8 cellular contexts compared by ENCODE assay signal in genomic region chr1:31723828-31724359, GRCh38. TPM values are rescaled to one million over a fixed set of nuclear protein-coding genes. Genes with fewer than 3 reads are reported as not detected.
DNase-seq lines count a peak whose midpoint lies in the region; ATAC-seq and TF ChIP-seq lines count a peak whose summit lies in the region.

No MANE protein-coding gene starts in this region.

- ATAC-seq in HG02763 (IDR thresholded peaks at IDR 0.05; ENCODE audit: unreplicated experiment) = no peak
- ATAC-seq in HG03457 (IDR thresholded peaks at IDR 0.05; ENCODE audit: unreplicated experiment) = no peak

- no peaks in the 10 kb centered on the region for H3K36me3 Mint-ChIP-seq in activated CD4-positive, alpha-beta memory T cell treated with anti-CD3 and anti-CD28 coated beads, Interleukin-2, amount 10 ng/mL, durations not matched to agents 7 days and 5 days (ENCODE audit: low read depth)

- no peak for TF ChIP-seq EP300 in Ishikawa (IDR thresholded peaks at IDR 0.05; ENCODE audit: borderline replicate concordance)

- CTCF ChIA-PET in activated CD4-positive, alpha-beta memory T cell treated with anti-CD3 and anti-CD28 coated beads, Interleukin-2, amount 10 ng/mL, durations not matched to agents 7 days and 5 days (lab: Charles Lee) = no interaction called here

- DNase-seq in CD1c-positive myeloid dendritic cell (ENCODE audit: extremely low spot score) (peak; percentile 68), fibroblast of pulmonary artery (ENCODE audit: low read depth) (peak; percentile 79), prostate gland (ENCODE audit: low spot score) (peak; percentile 46), NCI-H128 (lab: John Stamatoyannopoulos, UW; ENCODE audit: unreplicated experiment) (no peak)
- DNase-seq in activated CD4-positive, alpha-beta memory T cell treated with anti-CD3 and anti-CD28 coated beads, Interleukin-2, amount 10 ng/mL, durations not matched to agents 7 days and 5 days = peak; percentile 67

- H3K27ac ChIP-seq in prostate gland = no peak overlapping the region

- 48% methylated on average over 5 of the region's 5 CpGs for WGBS in prostate gland

- no peak for TF ChIP-seq POLR2A in prostate gland (IDR thresholded peaks at IDR 0.05)

- H3K4me1 ChIP-seq in prostate gland (replicated peaks) = no peaks in the 10 kb centered on the region

- no peaks in the 10 kb centered on the region for H3K36me3 ChIP-seq in prostate gland

- no peaks in the 10 kb centered on the region for H3K9me3 Mint-ChIP-seq in activated CD4-positive, alpha-beta memory T cell treated with anti-CD3 and anti-CD28 coated beads, Interleukin-2, amount 10 ng/mL, durations not matched to agents 7 days and 5 days

- H3K4me1 Mint-ChIP-seq in activated CD4-positive, alpha-beta memory T cell treated with anti-CD3 and anti-CD28 coated beads, Interleukin-2, amount 10 ng/mL, durations not matched to agents 7 days and 5 days = no peaks in the 10 kb centered on the region

- intact Hi-C loops in prostate gland (cut with DNase I) = no loop called here

- no peaks in the 10 kb centered on the region for H3K27me3 ChIP-seq in prostate gland (replicated peaks; ENCODE audit: insufficient read depth)

- no peak overlapping the region for H3K4me3 Mint-ChIP-seq in activated CD4-positive, alpha-beta memory T cell treated with anti-CD3 and anti-CD28 coated beads, Interleukin-2, amount 10 ng/mL, durations not matched to agents 7 days and 5 days

- H3K4me3 ChIP-seq in fibroblast of pulmonary artery (replicated peaks; ENCODE audit: low read depth, low read length) (no peak overlapping the region), prostate gland (no peak overlapping the region)

- no peak overlapping the region for H3K27ac Mint-ChIP-seq in activated CD4-positive, alpha-beta memory T cell treated with anti-CD3 and anti-CD28 coated beads, Interleukin-2, amount 10 ng/mL, durations not matched to agents 7 days and 5 days

- H3K9me3 ChIP-seq in prostate gland = no peaks in the 10 kb centered on the region

- POLR2A ChIA-PET in activated CD4-positive, alpha-beta memory T cell treated with anti-CD3 and anti-CD28 coated beads, Interleukin-2, amount 10 ng/mL, durations not matched to agents 7 days and 5 days (lab: Charles Lee) = no interaction called here

- H3K27me3 Mint-ChIP-seq in activated CD4-positive, alpha-beta memory T cell treated with anti-CD3 and anti-CD28 coated beads, Interleukin-2, amount 10 ng/mL, durations not matched to agents 7 days and 5 days = peaks cover 16% of the 10 kb centered on the region

- TF ChIP-seq CTCF in fibroblast of pulmonary artery (IDR thresholded peaks at IDR 0.05; ENCODE audit: low read length, missing control alignments) = no peak
- TF ChIP-seq CTCF in prostate gland (IDR thresholded peaks at IDR 0.05) = no peak

- no peak for TF ChIP-seq RAD21 in Ishikawa (IDR thresholded peaks at IDR 0.05; ENCODE audit: low read depth)

TF ChIP-seq in Ishikawa, 13 proteins besides CTCF, POLR2A, EP300 and RAD21:
- TF ChIP-seq REST (IDR thresholded peaks at IDR 0.05; ENCODE audit: low read depth) = peak; percentile 98
- TF ChIP-seq CREB1 (IDR thresholded peaks at IDR 0.05; ENCODE audit: low read depth) = no peak

RNA-seq across cellular contexts. Expression of gene COL16A1, which starts 20.1 kb away (rescaled TPM):
- not detected for total RNA-seq in activated CD4-positive, alpha-beta memory T cell treated with anti-CD3 and anti-CD28 coated beads, Interleukin-2, amount 10 ng/mL, durations not matched to agents 7 days and 5 days
- 10 to 100 TPM; 45.3 to 89.4 TPM for total RNA-seq in prostate gland

RNA-seq across cellular contexts. Expression of gene ADGRB2, which starts 40.2 kb away (rescaled TPM):
- total RNA-seq in activated CD4-positive, alpha-beta memory T cell treated with anti-CD3 and anti-CD28 coated beads, Interleukin-2, amount 10 ng/mL, durations not matched to agents 7 days and 5 days = under 1 TPM; 0.68 to 0.81 TPM
- total RNA-seq in prostate gland = 10 to 100 TPM in 1 of 2 donors, 1 to 10 TPM in 1; 3.0 to 10.2 TPM

Comparison
In these comparisons a context has a peak if more than half of its experiments do, and no peak if none do; other contexts are left out.
1. RNA of gene COL16A1, which starts 20.1 kb away (total RNA-seq): 45.3 to 89.4 TPM in prostate gland; not detected in activated CD4-positive, alpha-beta memory T cell treated with anti-CD3 and anti-CD28 coated beads, Interleukin-2, amount 10 ng/mL, durations not matched to agents 7 days and 5 days; every median in the first group is over 10 times any median in the second.